In the genomic region with DNA sequence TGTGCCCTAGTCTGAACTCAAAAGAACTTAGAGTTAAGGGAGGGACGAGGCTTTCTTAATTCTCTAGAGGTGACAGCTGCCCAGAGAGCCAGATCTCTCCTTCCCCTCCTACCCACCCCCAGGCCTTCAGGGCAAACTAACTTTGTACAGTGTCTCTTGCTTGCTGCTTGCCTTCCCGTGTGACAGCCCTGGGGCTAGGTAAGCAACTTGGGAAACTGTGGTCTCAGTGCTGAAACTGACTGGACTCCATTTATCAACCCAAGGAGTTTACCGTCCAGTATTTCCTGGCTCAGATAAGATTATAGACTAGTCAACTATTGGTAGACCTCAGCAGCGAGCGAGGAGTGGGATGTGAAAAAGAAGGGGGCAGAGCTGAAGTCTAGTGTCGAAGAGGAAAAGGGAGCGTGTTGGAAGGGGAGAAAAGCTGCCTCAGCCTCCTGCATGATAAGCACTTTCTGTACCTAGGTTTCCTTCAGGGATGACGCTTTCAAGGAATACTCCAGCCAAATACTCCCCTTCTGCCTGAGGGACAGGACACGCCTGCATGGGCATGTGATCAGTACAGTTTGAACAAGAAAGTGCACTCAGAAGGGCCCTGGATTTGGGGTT, we compare ENCODE assay signal across 14 cellular contexts. TPM values are rescaled to one million over a fixed set of nuclear protein-coding genes. Genes with fewer than 3 reads are reported as not detected.
DNase-seq lines count a peak whose midpoint lies in the region; ATAC-seq, FAIRE-seq and TF ChIP-seq lines count a peak whose summit lies in the region.
"Had no signal": no experiment of that assay in that cellular context is flagged by ENCODE, and none has a peak within 500 bp of the region (broad histone marks: within the 10 kb centered on the region; RNA-seq: fewer than 3 reads in every experiment).

No MANE protein-coding gene starts in this region.

- H3K27ac ChIP-seq in HepG2 (ENCODE audit: extremely low read length, insufficient read depth, low read length) (no peak overlapping the region), right lobe of liver (no peak overlapping the region), esophagus (ENCODE audit: low read depth in 2 of 2, low read length in 1 of 2) (peak overlapping the region; percentile 67 to 71)

- TF ChIP-seq EP300 in HepG2 (IDR thresholded peaks at IDR 0.05; ENCODE audit: low read depth in 2 of 2, low read length in 2 of 2) (no peak), HepG2 (CRISPR knock-in tag; IDR thresholded peaks at IDR 0.05; ENCODE audit: borderline replicate concordance) (no peak)

- 78% methylated on average over 9 of the region's 9 CpGs for WGBS in HepG2 (ENCODE audit: low lambda C conversion rate)
- WGBS in right lobe of liver (ENCODE audit: insufficient coverage, low coverage, low lambda C conversion rate, missing lambda C conversion rate) = 54% methylated on average over 5 of the region's 9 CpGs
- 47 to 59% methylated on average over 9 of the region's 9 CpGs for WGBS in esophagus, 2 donors

- POLR2A ChIA-PET in HepG2 (lab: Yijun Ruan, JAX) = interaction anchor here (1.0 to 1.6 kb wide), 3 partner anchors 19 to 83 kb away, joined by 3 to 6 read pairs (median 3); no protein-coding TSS in a partner anchor

- TF ChIP-seq CTCF in HepG2 (CRISPR knock-in tag; IDR thresholded peaks at IDR 0.05) = no peak
- TF ChIP-seq CTCF in right lobe of liver (IDR thresholded peaks at IDR 0.05) = no peak
- TF ChIP-seq CTCF in osteocyte (IDR thresholded peaks at IDR 0.05) = no peak

- H3K36me3 ChIP-seq in HepG2 (replicated peaks in 1 of 2; ENCODE audit: control insufficient read depth in 1 of 2, insufficient read depth in 2 of 2, low read length in 2 of 2) (peaks cover 1 to 21% of the 10 kb centered on the region in 2 experiments; a peak in 3 of 5 replicates), right lobe of liver (peaks cover 0 to 10% (median 2%) of the 10 kb centered on the region in 4 donors), esophagus (ENCODE audit: control insufficient read depth in 2 of 2, insufficient read depth in 2 of 2, low read length in 1 of 2) (peaks cover 0 to 3% of the 10 kb centered on the region in 2 donors)

- H4K20me1 ChIP-seq in HepG2 (ENCODE audit: insufficient read depth, low read length) = no peaks in the 10 kb centered on the region

- H3K4me3 ChIP-seq in HepG2 (replicated peaks in 1 of 3; ENCODE audit: insufficient read depth in 1 of 3, low read depth in 2 of 3, low read length in 3 of 3) (no peak overlapping the region), right lobe of liver (no peak overlapping the region), esophagus (ENCODE audit: low read depth in 1 of 2, low read length in 2 of 2) (no peak overlapping the region)
- H3K4me3 ChIP-seq: adrenal gland had no signal

- H3K36me3 Mint-ChIP-seq in osteocyte (ENCODE audit: unreplicated experiment) = peaks cover 2% of the 10 kb centered on the region
- H3K36me3 Mint-ChIP-seq: natural killer cell had no signal

- H3K27me3 ChIP-seq in HepG2 (ENCODE audit: control insufficient read depth in 1 of 2, insufficient read depth in 2 of 2, low read length in 2 of 2) (no peaks in the 10 kb centered on the region), right lobe of liver (no peaks in the 10 kb centered on the region), esophagus (ENCODE audit: control insufficient read depth in 1 of 2, insufficient read depth in 2 of 2, low read length in 2 of 2) (no peaks in the 10 kb centered on the region)
- H3K27me3 ChIP-seq: adrenal gland had no signal

- peaks cover 50% of the 10 kb centered on the region for H3K4me1 ChIP-seq in HepG2 (ENCODE audit: insufficient read depth, low read length)
- H3K4me1 ChIP-seq in right lobe of liver = peaks cover 0 to 14% (median 0%) of the 10 kb centered on the region in 4 donors
- H3K4me1 ChIP-seq in esophagus (ENCODE audit: control insufficient read depth in 2 of 2, insufficient read depth in 2 of 2, low read length in 1 of 2) = peaks cover 3 to 18% of the 10 kb centered on the region in 2 donors

- no TSS peak for BruUV-seq in HepG2 (replicated peaks; lab: Mats Ljungman, UMichigan)

- CTCF ChIA-PET in HepG2 (lab: Yijun Ruan, JAX; ENCODE audit: low intra/inter-chr PET ratio, low total read pairs) = no interaction called here

- FAIRE-seq in HepG2 (lab: Jason Lieb, UNC) = no peak

- H3K4me3 Mint-ChIP-seq in osteocyte (ENCODE audit: unreplicated experiment) = no peak overlapping the region
- H3K4me3 Mint-ChIP-seq: natural killer cell had no signal

- H3K27me3 Mint-ChIP-seq in osteocyte (ENCODE audit: unreplicated experiment) = no peaks in the 10 kb centered on the region

- intact Hi-C loops in HepG2 (cut with micrococcal nuclease; ENCODE audit: unreplicated experiment) (no loop called here), right lobe of liver (cut with DNase I) (loop anchor here in 1 of 2 donors (10.0 kb wide), 1 partner anchor 215 kb away; no protein-coding TSS in a partner anchor)

- no peak for TF ChIP-seq POLR2A in HepG2 (IDR thresholded peaks at IDR 0.05; ENCODE audit: insufficient read depth in 1 of 2, low read depth in 2 of 2, low read length in 2 of 2)
- TF ChIP-seq POLR2A in right lobe of liver (IDR thresholded peaks at IDR 0.05) = no peak

- H2AFZ ChIP-seq in HepG2 (ENCODE audit: low read length) = no peak overlapping the region

- no peaks in the 10 kb centered on the region for H3K9me3 ChIP-seq in HepG2 (ENCODE audit: low read length)
- no peaks in the 10 kb centered on the region for H3K9me3 ChIP-seq in right lobe of liver
- no peaks in the 10 kb centered on the region for H3K9me3 ChIP-seq in esophagus (ENCODE audit: control insufficient read depth in 2 of 2, insufficient read depth in 1 of 2, low read depth in 1 of 2, low read length in 1 of 2)
- H3K9me3 ChIP-seq: adrenal gland had no signal

- peak overlapping the region; percentile 34; the same call in 1 of the 2 replicates for H3K4me2 ChIP-seq in HepG2 (ENCODE audit: low read depth, low read length)

- in situ Hi-C loops in HepG2 (cut with HindIII; ENCODE audit: extremely low pct_ligation_motif_present, low pct_unique_long_range_greater_than_20kb) = loop anchor here (5.0 kb wide), 1 partner anchor 42 kb away; the partner anchor contains the start of gene WEE1

- no peak for TF ChIP-seq RAD21 in HepG2 (CRISPR knock-in tag; IDR thresholded peaks at IDR 0.05)

- H3K79me2 ChIP-seq in HepG2 (ENCODE audit: insufficient read depth, low read length) = no peaks in the 10 kb centered on the region

- DNase-seq in HepG2 (ENCODE audit: low spot score) = no peak
- DNase-seq in right lobe of liver = no peak
- no peak for DNase-seq in osteocyte (ENCODE audit: extremely low spot score, unreplicated experiment)
- no peak for DNase-seq in SHP77 treated with DMSO at 0.1 percent for 48 hours (lab: John Stamatoyannopoulos, UW)
- DNase-seq in NOMO-1 treated with dmso at 0.1 percent for 144 hours (lab: John Stamatoyannopoulos, UW; ENCODE audit: unreplicated experiment) = no peak
- no peak for DNase-seq in stimulated activated CD4-positive, alpha-beta T cell treated with anti-CD3 and anti-CD28 coated beads, Interleukin-15, amount 100 ng/mL, for 24 hours
- DNase-seq: activated CD4-positive, alpha-beta T cell treated with anti-CD3 and anti-CD28 coated beads for 1 hour; activated T-cell treated with anti-CD3 and anti-CD28 coated beads, Interleukin-2, amount 50 U/mL, for 1 hour; DMS53; natural killer cell; NK-92 treated with Interleukin-12 subunit alpha and Interleukin-12 subunit beta, amount 100 ng/mL, for 24 hours had no signal

- no peaks in the 10 kb centered on the region for H3K9me3 Mint-ChIP-seq in osteocyte (ENCODE audit: unreplicated experiment)
- H3K9me3 Mint-ChIP-seq: natural killer cell had no signal

- H3K4me1 Mint-ChIP-seq in osteocyte (ENCODE audit: unreplicated experiment) = peaks cover 72% of the 10 kb centered on the region
- H3K4me1 Mint-ChIP-seq: natural killer cell had no signal

- peak overlapping the region; percentile 25; the same call in 1 of the 2 replicates for H3K9ac ChIP-seq in HepG2 (ENCODE audit: insufficient read depth, low read depth, low read length)

- ATAC-seq in HepG2 (peak; percentile 46), right lobe of liver (no peak), GM21381 (IDR thresholded peaks at IDR 0.05; ENCODE audit: unreplicated experiment) (no peak)
- ATAC-seq: natural killer cell had no signal

- peak overlapping the region; percentile 85 for H3K27ac Mint-ChIP-seq in osteocyte (ENCODE audit: unreplicated experiment)
- H3K27ac Mint-ChIP-seq: natural killer cell had no signal

TF ChIP-seq in HepG2, 621 proteins besides CTCF, POLR2A, EP300 and RAD21:
- no peak for TF ChIP-seq MTA3 (CRISPR knock-in tag; IDR thresholded peaks at IDR 0.05)
- TF ChIP-seq ZNF501 (CRISPR knock-in tag; IDR thresholded peaks at IDR 0.05) = 0 out of 2 replicates have a peak, but pooled peaks have one; percentile 33
- no peak for TF ChIP-seq KDM5A (IDR thresholded peaks at IDR 0.05; ENCODE audit: borderline replicate concordance, low read length)
- no peak for TF ChIP-seq ZNF292 (CRISPR knock-in tag; IDR thresholded peaks at IDR 0.05; ENCODE audit: borderline replicate concordance, low read depth)
- TF ChIP-seq CHD2 (IDR thresholded peaks at IDR 0.05; ENCODE audit: low read depth, low read length) = no peak
TF ChIP-seq in HepG2: peak in this region for 1.

RNA-seq across cellular contexts. Expression of gene WEE1, which starts 43.3 kb away (rescaled TPM):
- 63.7 and 71.7 TPM in 2 replicates for total RNA-seq in HepG2 (2016; rRNA removed; fragmentation: Illumina TruSeq; extraction: Trizol)
- 5.3 and 8.1 TPM in 2 replicates for total RNA-seq in HepG2 (2016; cell fraction: cytosol; rRNA removed; fragmentation: Illumina TruSeq; extraction: Trizol; ENCODE audit: low read depth)
- total RNA-seq in HepG2 (2016; cell fraction: insoluble cytoplasmic fraction; rRNA removed; fragmentation: Illumina TruSeq; extraction: Trizol) = 59.2 and 62.0 TPM in 2 replicates
- 16.3 and 20.1 TPM in 2 replicates for total RNA-seq in HepG2 (2016; cell fraction: membrane; rRNA removed; fragmentation: Illumina TruSeq; extraction: Trizol)
- total RNA-seq in HepG2 (2016; cell fraction: nucleus; rRNA removed; fragmentation: Illumina TruSeq; extraction: Trizol) = 55.9 and 59.7 TPM in 2 replicates
- polyA plus RNA-seq in HepG2 (2011; rRNA removed) = 24.2 and 31.4 TPM in 2 replicates
- polyA plus RNA-seq in HepG2 (2011; cell fraction: cytosol; rRNA removed) = 9.9 and 15.9 TPM in 2 replicates
- polyA plus RNA-seq in HepG2 (2011; cell fraction: nucleus; rRNA removed) = 19.4 and 21.7 TPM in 2 replicates
- 34.3 and 43.6 TPM in 2 replicates for polyA plus RNA-seq in HepG2 (2012)
- polyA plus RNA-seq in HepG2 (2016; cell fraction: cytosol; fragmentation: Illumina TruSeq; extraction: Trizol; ENCODE audit: low read depth) = 1.5 and 1.7 TPM in 2 replicates
- polyA plus RNA-seq in HepG2 (2016; cell fraction: insoluble cytoplasmic fraction; fragmentation: Illumina TruSeq; extraction: Trizol; ENCODE audit: low read depth) = 55.1 and 60.7 TPM in 2 replicates
- 5.2 and 6.5 TPM in 2 replicates for polyA plus RNA-seq in HepG2 (2016; cell fraction: membrane; fragmentation: Illumina TruSeq; extraction: Trizol; ENCODE audit: low read depth)
- 61.4 and 70.9 TPM in 2 replicates for polyA plus RNA-seq in HepG2 (2016; cell fraction: nucleus; fragmentation: Illumina TruSeq; extraction: Trizol; ENCODE audit: insufficient read depth, low read depth)
- 13.9 and 26.9 TPM in 2 replicates for polyA minus RNA-seq in HepG2 (2011; rRNA and poly(A)+ RNA removed; ENCODE audit: low replicate concordance)
- 20.9 and 21.9 TPM in 2 replicates for polyA minus RNA-seq in HepG2 (2011; cell fraction: cytosol; rRNA and poly(A)+ RNA removed)
- 77.1 and 85.4 TPM in 2 replicates for polyA minus RNA-seq in HepG2 (2011; cell fraction: nucleus; rRNA and poly(A)+ RNA removed)
- total RNA-seq in right lobe of liver = 10 to 100 TPM; 11.1 to 34.0 (median 19.5) TPM
- polyA plus RNA-seq in esophagus = 10 to 100 TPM; 16.2 to 18.3 TPM
- total RNA-seq in osteocyte = 77.8 and 111 TPM in 2 replicates

Comparison
In these comparisons a context has a peak if more than half of its experiments do, and no peak if none do; other contexts are left out.
1. H3K27ac ChIP-seq: peak in esophagus (2 of 2); none in HepG2 (single experiment) and right lobe of liver (0 of 3).